Comparison of ENCODE assay signal across 11 cellular contexts in genomic region chr12:42104087-42104486, GRCh38. TPM values are rescaled to one million over a fixed set of nuclear protein-coding genes. Genes with fewer than 3 reads are reported as not detected.
A peak's percentile ranks its signal among the peaks of the same experiment; 100 is the strongest.
DNase-seq lines count a peak whose midpoint lies in the region; ATAC-seq and TF ChIP-seq lines count a peak whose summit lies in the region.
"Had no signal": no experiment of that assay in that cellular context is flagged by ENCODE, and none has a peak within 500 bp of the region (broad histone marks: within the 10 kb centered on the region; RNA-seq: fewer than 3 reads in every experiment).

No MANE protein-coding gene starts in this region.

- H3K36me3 ChIP-seq in breast epithelium: no peaks in the 10 kb centered on the region
- peaks cover 21% of the 10 kb centered on the region for H3K36me3 ChIP-seq in OCI-LY7 (ENCODE audit: insufficient read depth, low read length)
- peaks cover 0 to 28% (median 3%) of the 10 kb centered on the region in 6 donors for H3K36me3 ChIP-seq in spleen

- CTCF ChIA-PET in MCF 10A (lab: Yijun Ruan, JAX) (interaction anchor here (0.6 to 1.7 kb wide), 9 partner anchors 10 to 1483 kb away, joined by 3 to 7 read pairs (median 3); no protein-coding TSS in a partner anchor), OCI-LY7 (lab: Charles Lee; ENCODE audit: unreplicated experiment) (no interaction called here)

- POLR2A ChIA-PET in MCF 10A (lab: Yijun Ruan, JAX) (interaction anchor here (1.2 kb wide), 1 partner anchor 8 kb away, joined by 6 read pairs; no protein-coding TSS in a partner anchor), OCI-LY7 (lab: Charles Lee) (interaction anchor here (0.6 to 1.0 kb wide), 3 partner anchors 14 to 946 kb away, joined by 3 to 9 read pairs (median 4); no protein-coding TSS in a partner anchor)

- no peak overlapping the region for H3K4me3 Mint-ChIP-seq in MCF 10A (ENCODE audit: unreplicated experiment)
- no peak overlapping the region for H3K4me3 Mint-ChIP-seq in stimulated activated memory B cell treated with anti-CD40 and anti-IgM and Interleukin-4, amounts not matched to agents 10 μg/mL and 1 μg/mL and 100 μg/mL, for 72 hours
- H3K4me3 Mint-ChIP-seq: stimulated activated naive CD8-positive, alpha-beta T cell treated with anti-CD3 and anti-CD28 coated beads, Interleukin-15, amount 100 ng/mL, for 72 hours had no signal

- TF ChIP-seq POLR2A in breast epithelium (IDR thresholded peaks at IDR 0.05) (no peak), spleen (IDR thresholded peaks at IDR 0.05) (no peak)

- no peaks in the 10 kb centered on the region for H3K79me2 ChIP-seq in OCI-LY7 (ENCODE audit: insufficient read depth, low read depth, low read length)

- ATAC-seq in stimulated activated memory B cell treated with anti-CD40 and anti-IgM and Interleukin-4, amounts not matched to agents 10 μg/mL and 1 μg/mL and 100 μg/mL, for 72 hours: no peak
- no peak for ATAC-seq in HG03521 (IDR thresholded peaks at IDR 0.05; ENCODE audit: unreplicated experiment)
- ATAC-seq: left cardiac atrium; stimulated activated naive CD8-positive, alpha-beta T cell treated with anti-CD3 and anti-CD28 coated beads, Interleukin-15, amount 100 ng/mL, for 72 hours had no signal

- H3K4me1 ChIP-seq in breast epithelium (no peaks in the 10 kb centered on the region), OCI-LY7 (ENCODE audit: insufficient read depth, low read length, poor library complexity, severe bottlenecking) (peaks cover 13% of the 10 kb centered on the region), spleen (peaks cover 0 to under 1% (median 0%) of the 10 kb centered on the region in 6 donors)

- no peaks in the 10 kb centered on the region for H3K27me3 Mint-ChIP-seq in MCF 10A (ENCODE audit: insufficient read depth, unreplicated experiment)
- no peaks in the 10 kb centered on the region for H3K27me3 Mint-ChIP-seq in stimulated activated memory B cell treated with anti-CD40 and anti-IgM and Interleukin-4, amounts not matched to agents 10 μg/mL and 1 μg/mL and 100 μg/mL, for 72 hours
- H3K27me3 Mint-ChIP-seq: stimulated activated naive CD8-positive, alpha-beta T cell treated with anti-CD3 and anti-CD28 coated beads, Interleukin-15, amount 100 ng/mL, for 72 hours had no signal

- no peaks in the 10 kb centered on the region for H3K9me3 ChIP-seq in breast epithelium
- H3K9me3 ChIP-seq in OCI-LY7 (ENCODE audit: low read length): no peaks in the 10 kb centered on the region
- no peaks in the 10 kb centered on the region for H3K9me3 ChIP-seq in spleen

- intact Hi-C loops in MCF 10A (cut with micrococcal nuclease) (loop anchor here (1.0 to 10.0 kb wide), 2 partner anchors 69 to 827 kb away; no protein-coding TSS in a partner anchor), breast epithelium (cut with DNase I; ENCODE audit: low total_unique reads) (no loop called here), OCI-LY7 (cut with micrococcal nuclease; ENCODE audit: unreplicated experiment) (loop anchor here (10.0 kb wide), 1 partner anchor 829 kb away; no protein-coding TSS in a partner anchor), spleen (cut with DNase I; ENCODE audit: low total_unique reads) (no loop called here)

- H3K27me3 ChIP-seq in breast epithelium (no peaks in the 10 kb centered on the region), spleen (replicated peaks in 1 of 7) (no peaks in the 10 kb centered on the region)

- H4K20me1 ChIP-seq in OCI-LY7 (ENCODE audit: insufficient read depth, low read length): no peaks in the 10 kb centered on the region

- no peak overlapping the region for H3K27ac ChIP-seq in breast epithelium
- H3K27ac ChIP-seq in OCI-LY7 (ENCODE audit: low read depth, low read length, poor library complexity, severe bottlenecking): no peak overlapping the region
- H3K27ac ChIP-seq in spleen: no peak overlapping the region

- TF ChIP-seq CTCF in MCF 10A (IDR thresholded peaks at IDR 0.05; ENCODE audit: unreplicated experiment): peak; percentile 30
- TF ChIP-seq CTCF in breast epithelium (IDR thresholded peaks at IDR 0.05): no peak
- TF ChIP-seq CTCF in OCI-LY7 (conservative IDR thresholded peaks at IDR 0.05; ENCODE audit: low read length): peak; percentile 82
- TF ChIP-seq CTCF in epithelial cell of proximal tubule (conservative IDR thresholded peaks at IDR 0.05; ENCODE audit: low read depth, low read length): peak; percentile 41
- TF ChIP-seq CTCF in spleen (IDR thresholded peaks at IDR 0.05 in 8 of 11, conservative IDR thresholded peaks at IDR 0.05 in 3 of 11): peak in 5 of 11 experiments; percentile 6 to 28 (median 15)

- H3K36me3 Mint-ChIP-seq in MCF 10A (ENCODE audit: insufficient read depth, unreplicated experiment): peaks cover 3% of the 10 kb centered on the region
- H3K36me3 Mint-ChIP-seq in stimulated activated memory B cell treated with anti-CD40 and anti-IgM and Interleukin-4, amounts not matched to agents 10 μg/mL and 1 μg/mL and 100 μg/mL, for 72 hours: peaks cover 6% of the 10 kb centered on the region

- H3K4me3 ChIP-seq in breast epithelium: no peak overlapping the region
- no peak overlapping the region for H3K4me3 ChIP-seq in OCI-LY7 (ENCODE audit: low read depth, low read length, poor library complexity, severe bottlenecking)
- H3K4me3 ChIP-seq in epithelial cell of proximal tubule (ENCODE audit: low read depth, low read length): no peak overlapping the region
- H3K4me3 ChIP-seq in spleen: no peak overlapping the region

- DNase-seq in MCF 10A (ENCODE audit: unreplicated experiment): no peak
- no peak for DNase-seq in breast epithelium (ENCODE audit: low spot score in 2 of 2)
- no peak for DNase-seq in OCI-LY7 (ENCODE audit: low spot score)
- no peak for DNase-seq in epithelial cell of proximal tubule (ENCODE audit: low read depth)
- DNase-seq in spleen: no peak
- no peak for DNase-seq in SK-N-DZ (ENCODE audit: low spot score)
- DNase-seq: left cardiac atrium; NCI-H1930; stimulated activated naive CD8-positive, alpha-beta T cell treated with anti-CD3 and anti-CD28 coated beads, Interleukin-15, amount 100 ng/mL, for 72 hours had no signal

- H2AFZ ChIP-seq in OCI-LY7 (ENCODE audit: low read length): no peak overlapping the region

- H3K4me2 ChIP-seq in OCI-LY7 (ENCODE audit: low read length): no peak overlapping the region

- no peaks in the 10 kb centered on the region for H3K9me2 ChIP-seq in OCI-LY7 (ENCODE audit: insufficient read depth, low read length)

- no TSS peak for BruUV-seq in MCF 10A (replicated peaks; lab: Mats Ljungman, UMichigan)
- no TSS peak for BruUV-seq in OCI-LY7 (replicated peaks; lab: Mats Ljungman, UMichigan)

- no peaks in the 10 kb centered on the region for H3K9me3 Mint-ChIP-seq in MCF 10A (ENCODE audit: unreplicated experiment)
- no peaks in the 10 kb centered on the region for H3K9me3 Mint-ChIP-seq in stimulated activated memory B cell treated with anti-CD40 and anti-IgM and Interleukin-4, amounts not matched to agents 10 μg/mL and 1 μg/mL and 100 μg/mL, for 72 hours
- H3K9me3 Mint-ChIP-seq: stimulated activated naive CD8-positive, alpha-beta T cell treated with anti-CD3 and anti-CD28 coated beads, Interleukin-15, amount 100 ng/mL, for 72 hours had no signal

- H3K27ac Mint-ChIP-seq in MCF 10A (ENCODE audit: low read depth, unreplicated experiment): no peak overlapping the region
- H3K27ac Mint-ChIP-seq in stimulated activated memory B cell treated with anti-CD40 and anti-IgM and Interleukin-4, amounts not matched to agents 10 μg/mL and 1 μg/mL and 100 μg/mL, for 72 hours: peak overlapping the region; percentile 35
- H3K27ac Mint-ChIP-seq: stimulated activated naive CD8-positive, alpha-beta T cell treated with anti-CD3 and anti-CD28 coated beads, Interleukin-15, amount 100 ng/mL, for 72 hours had no signal

- no peaks in the 10 kb centered on the region for H3K4me1 Mint-ChIP-seq in MCF 10A (ENCODE audit: insufficient read depth, unreplicated experiment)
- no peaks in the 10 kb centered on the region for H3K4me1 Mint-ChIP-seq in stimulated activated memory B cell treated with anti-CD40 and anti-IgM and Interleukin-4, amounts not matched to agents 10 μg/mL and 1 μg/mL and 100 μg/mL, for 72 hours
- H3K4me1 Mint-ChIP-seq: stimulated activated naive CD8-positive, alpha-beta T cell treated with anti-CD3 and anti-CD28 coated beads, Interleukin-15, amount 100 ng/mL, for 72 hours had no signal

RNA-seq across cellular contexts. Expression of gene GXYLT1, which starts 40.6 kb away (rescaled TPM):
- total RNA-seq in MCF 10A (2022): 12.4 and 14.6 TPM in 2 replicates
- total RNA-seq in breast epithelium: 10 to 100 TPM; 12.8 to 19.3 (median 18.0) TPM
- total RNA-seq in OCI-LY7 (2014; rRNA removed; shearing (Covaris generic)): 7.9 and 9.0 TPM in 2 replicates
- 11.1 and 11.4 TPM in 2 replicates for total RNA-seq in OCI-LY7 (2022)
- total RNA-seq in epithelial cell of proximal tubule: 9.6 and 13.5 TPM in 2 replicates
- total RNA-seq in spleen: 10 to 100 TPM; 10.5 to 21.7 (median 13.7) TPM
- polyA plus RNA-seq in spleen: 1 to 10 TPM; 1.6 to 2.6 (median 1.7) TPM
- 14.1 and 18.1 TPM in 2 replicates for polyA plus RNA-seq in SK-N-DZ (2014; cell fraction: cytosol; rRNA removed)
- polyA plus RNA-seq in SK-N-DZ (2014; cell fraction: nucleus; rRNA removed): 6.2 and 15.4 TPM in 2 replicates

Comparison
In these comparisons a context has a peak if more than half of its experiments do, and no peak if none do; other contexts are left out.
1. CTCF ChIP-seq: peak in MCF 10A (single experiment), OCI-LY7 (single experiment) and epithelial cell of proximal tubule (single experiment); none in breast epithelium (0 of 3).
2. intact Hi-C loops: an anchor here in MCF 10A (1.0 to 10.0 kb wide) and OCI-LY7 (10.0 kb wide); none called in breast epithelium and spleen.